10 cellular contexts compared by ENCODE assay signal in genomic region chr21:44930543-44930981, GRCh38. TPM values are rescaled to one million over a fixed set of nuclear protein-coding genes. Genes with fewer than 3 reads are reported as not detected.
DNase-seq lines count a peak whose midpoint lies in the region; ATAC-seq lines count a peak whose summit lies in the region.
"Had no signal": no experiment of that assay in that cellular context is flagged by ENCODE, and none has a peak within 500 bp of the region (broad histone marks: within the 10 kb centered on the region; RNA-seq: fewer than 3 reads in every experiment).

No MANE protein-coding gene starts in this region.

- peak overlapping the region; percentile 69 to 90 for H3K27ac Mint-ChIP-seq in natural killer cell treated with Interleukin-12 subunit alpha and Interleukin-12 subunit beta and Interleukin-15 and Interleukin-18, amount 100 ng/mL, for 72 hours

- peak overlapping the region; percentile 86 for H3K4me3 Mint-ChIP-seq in natural killer cell treated with Interleukin-12 subunit alpha and Interleukin-12 subunit beta and Interleukin-15 and Interleukin-18, amount 100 ng/mL, for 72 hours

- no peaks in the 10 kb centered on the region for H3K27me3 Mint-ChIP-seq in natural killer cell treated with Interleukin-12 subunit alpha and Interleukin-12 subunit beta and Interleukin-15 and Interleukin-18, amount 100 ng/mL, for 72 hours

- peak; percentile 34 to 36 for ATAC-seq in natural killer cell treated with Interleukin-12 subunit alpha and Interleukin-12 subunit beta and Interleukin-15 and Interleukin-18, amount 100 ng/mL, for 72 hours
- no peak for ATAC-seq in GM21737 (IDR thresholded peaks at IDR 0.05; ENCODE audit: unreplicated experiment)
- ATAC-seq: foreskin keratinocyte had no signal

- peaks cover 50 to 55% of the 10 kb centered on the region in 2 donors for H3K4me1 Mint-ChIP-seq in natural killer cell treated with Interleukin-12 subunit alpha and Interleukin-12 subunit beta and Interleukin-15 and Interleukin-18, amount 100 ng/mL, for 72 hours (ENCODE audit: low read depth in 2 of 2)

- no peaks in the 10 kb centered on the region for H3K9me3 Mint-ChIP-seq in natural killer cell treated with Interleukin-12 subunit alpha and Interleukin-12 subunit beta and Interleukin-15 and Interleukin-18, amount 100 ng/mL, for 72 hours

- DNase-seq in CD1c-positive myeloid dendritic cell (ENCODE audit: extremely low spot score) (peak; percentile 50), NCI-H69 (lab: John Stamatoyannopoulos, UW) (peak; percentile 62), ecto neural progenitor cell (ENCODE audit: low spot score) (no peak), NCI-H146 treated with DMSO at 0.1 percent for 48 hours (lab: John Stamatoyannopoulos, UW; ENCODE audit: unreplicated experiment) (no peak), anterior cingulate cortex (lab: John Stamatoyannopoulos, UW) (no peak)
- DNase-seq in activated gamma-delta T cell treated with anti-CD3 and anti-CD28 coated beads, Interleukin-2, amount 50 U/mL, for 16 hours (ENCODE audit: low read depth), result peak; percentile 53
- DNase-seq in natural killer cell treated with Interleukin-12 subunit alpha and Interleukin-12 subunit beta and Interleukin-15 and Interleukin-18, amount 100 ng/mL, for 72 hours (ENCODE audit: low spot score), result peak; percentile 80
- DNase-seq: NCI-H1048 had no signal

- no peaks in the 10 kb centered on the region for H3K36me3 Mint-ChIP-seq in natural killer cell treated with Interleukin-12 subunit alpha and Interleukin-12 subunit beta and Interleukin-15 and Interleukin-18, amount 100 ng/mL, for 72 hours

RNA-seq across cellular contexts. Expression of gene SLX9, which starts 9.3 kb away (rescaled TPM):
- 10 to 100 TPM; 43.5 to 83.6 TPM for total RNA-seq in natural killer cell treated with Interleukin-12 subunit alpha and Interleukin-12 subunit beta and Interleukin-15 and Interleukin-18, amount 100 ng/mL, for 72 hours

RNA-seq across cellular contexts. Expression of gene ITGB2, which starts 9.9 kb away (rescaled TPM):
- 1,000 to 10,000 TPM in 1 of 2 donors, 100 to 1,000 TPM in 1; 448 to 1,246 TPM for total RNA-seq in natural killer cell treated with Interleukin-12 subunit alpha and Interleukin-12 subunit beta and Interleukin-15 and Interleukin-18, amount 100 ng/mL, for 72 hours

RNA-seq across cellular contexts. Expression of gene PTTG1IP, which starts 57.1 kb away (rescaled TPM):
- total RNA-seq in natural killer cell treated with Interleukin-12 subunit alpha and Interleukin-12 subunit beta and Interleukin-15 and Interleukin-18, amount 100 ng/mL, for 72 hours, result 10 to 100 TPM; 69.4 to 81.7 TPM

Comparison
In these comparisons a context has a peak if more than half of its experiments do, and no peak if none do; other contexts are left out.
1. DNase-seq: peak in CD1c-positive myeloid dendritic cell (single experiment), NCI-H69 (single experiment), activated gamma-delta T cell treated with anti-CD3 and anti-CD28 coated beads, Interleukin-2, amount 50 U/mL, for 16 hours (single experiment) and natural killer cell treated with Interleukin-12 subunit alpha and Interleukin-12 subunit beta and Interleukin-15 and Interleukin-18, amount 100 ng/mL, for 72 hours (single experiment); none in ecto neural progenitor cell (single experiment), NCI-H146 treated with DMSO at 0.1 percent for 48 hours (single experiment) and anterior cingulate cortex (0 of 58).